1 cellular context compared by ENCODE assay signal in genomic region chr11:67630230-67630942, GRCh38.
A peak's percentile ranks its signal among the peaks of the same experiment; 100 is the strongest.
TF ChIP-seq lines count a peak whose summit lies in the region.

No MANE protein-coding gene starts in this region.

TF ChIP-seq in K562, 482 proteins besides CTCF, POLR2A, EP300 and RAD21 (continued from another document and continues in another):
- no peak for TF ChIP-seq ZNF277 (CRISPR knock-in tag; IDR thresholded peaks at IDR 0.05; ENCODE audit: borderline replicate concordance)
- TF ChIP-seq NRF1 (conservative IDR thresholded peaks at IDR 0.05 in 1 of 2, IDR thresholded peaks at IDR 0.05 in 1 of 2) = peak; percentile 70 to 74
- TF ChIP-seq VEZF1 (CRISPR knock-in tag; IDR thresholded peaks at IDR 0.05) = peak; percentile 69
- no peak for TF ChIP-seq PCBP2 (IDR thresholded peaks at IDR 0.05; ENCODE audit: low read depth, low read length, poor library complexity, severe bottlenecking)
- TF ChIP-seq KHSRP (IDR thresholded peaks at IDR 0.05) = no peak
- peak; percentile 80 for TF ChIP-seq ARID4B (CRISPR knock-in tag; IDR thresholded peaks at IDR 0.05)
- TF ChIP-seq RCOR1 (IDR thresholded peaks at IDR 0.05; ENCODE audit: borderline replicate concordance in 1 of 2, low read depth in 2 of 2, low read length in 2 of 2) = no peak; a peak in 1 of 4 replicates
- TF ChIP-seq PML (IDR thresholded peaks at IDR 0.05; ENCODE audit: low read length) = peak; percentile 19; the same call in 1 of the 2 replicates
- TF ChIP-seq ZNF77 (CRISPR knock-in tag; IDR thresholded peaks at IDR 0.05) = no peak
- TF ChIP-seq ATF1 (CRISPR knock-in tag; IDR thresholded peaks at IDR 0.05) = no peak
- TF ChIP-seq ATF1 (tag; IDR thresholded peaks at IDR 0.05) = peak; percentile 69; the same call in 1 of the 2 replicates
- no peak for TF ChIP-seq ZC3H4 (CRISPR knock-in tag; IDR thresholded peaks at IDR 0.05; ENCODE audit: borderline replicate concordance)
- peak; percentile 89 for TF ChIP-seq ZNF511 (CRISPR knock-in tag; IDR thresholded peaks at IDR 0.05)
- TF ChIP-seq RFX7 (CRISPR knock-in tag; IDR thresholded peaks at IDR 0.05) = no peak
- TF ChIP-seq GATA2 (CRISPR knock-in tag; IDR thresholded peaks at IDR 0.05) = no peak
- TF ChIP-seq RBM22 (IDR thresholded peaks at IDR 0.05; ENCODE audit: low read depth, low read length, poor library complexity, severe bottlenecking) = peak; percentile 50
- no peak for TF ChIP-seq ARNT (IDR thresholded peaks at IDR 0.05)
- peak; percentile 70 for TF ChIP-seq RBFOX2 (IDR thresholded peaks at IDR 0.05; ENCODE audit: low read depth, low read length)
- TF ChIP-seq POLR2G (IDR thresholded peaks at IDR 0.05; ENCODE audit: low read depth, low read length) = peak; percentile 78
- peak; percentile 63 for TF ChIP-seq SMC3 (conservative IDR thresholded peaks at IDR 0.05; ENCODE audit: insufficient read depth, low read depth, low read length)
- peak; percentile 53; the same call in 1 of the 2 replicates for TF ChIP-seq TARDBP (IDR thresholded peaks at IDR 0.05)
- TF ChIP-seq NR0B1 (IDR thresholded peaks at IDR 0.05; ENCODE audit: partially characterized antibody) = no peak
- TF ChIP-seq ZHX1 (conservative IDR thresholded peaks at IDR 0.05; ENCODE audit: low read length) = no peak
- no peak for TF ChIP-seq GTF3C2 (IDR thresholded peaks at IDR 0.05; ENCODE audit: borderline replicate concordance, extremely low read depth, insufficient read length)
- no peak for TF ChIP-seq CHD7 (IDR thresholded peaks at IDR 0.05; ENCODE audit: low read depth, low read length)
- TF ChIP-seq CBX5 (IDR thresholded peaks at IDR 0.05; ENCODE audit: borderline replicate concordance, low read depth) = no peak
- TF ChIP-seq CHD2 (IDR thresholded peaks at IDR 0.05; ENCODE audit: low read depth, low read length) = peak; percentile 60; the same call in 1 of the 2 replicates
